ENCODE assay signal across 21 cellular contexts in the genomic region with DNA sequence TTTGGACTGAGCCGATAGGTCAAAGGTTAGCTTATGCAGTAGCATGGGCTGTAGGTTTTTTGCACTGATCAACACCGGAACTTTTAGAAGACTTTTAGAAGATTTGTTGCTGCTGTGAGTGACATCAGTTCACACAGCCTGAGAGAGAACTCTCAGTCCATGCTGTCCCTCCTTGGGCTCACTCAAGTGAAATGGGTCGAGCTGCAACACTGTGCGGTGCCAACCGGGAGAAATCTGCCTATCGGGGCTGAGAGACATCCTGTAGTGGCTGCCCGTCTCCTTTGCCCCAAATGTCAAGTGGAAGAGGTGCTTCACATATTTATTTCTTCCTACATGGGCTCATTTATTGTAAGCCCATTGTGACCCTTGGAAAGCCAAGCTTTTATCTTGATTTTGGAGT.
"Had no signal": no experiment of that assay in that cellular context is flagged by ENCODE, and none has a peak within 500 bp of the region (broad histone marks: within the 10 kb centered on the region; RNA-seq: fewer than 3 reads in every experiment).

No MANE protein-coding gene starts in this region.

- H3K27me3 ChIP-seq: SJSA1 had no signal

- H3K4me3 ChIP-seq: SJSA1, SK-N-MC had no signal

- DNase-seq: KBM-7, MV-4-11, NCI-H1048, NCI-H1105, NCI-H1417, NCI-H1436 treated with DMSO at 0.1 percent for 48 hours, NCI-H187, NCI-H2029, NCI-H2081 treated with DMSO at 0.1 percent for 48 hours, NCI-H2171, NCI-H226, NCI-H446, NCI-H510A, NCI-H524 treated with DMSO at 0.1 percent for 48 hours, NCI-H69, NCI-H774, Right ventricle myocardium superior, RPMI8226, SIG-M5 had no signal

- H3K36me3 ChIP-seq: SJSA1 had no signal
